1 cellular context compared by ENCODE assay signal in the genomic region with DNA sequence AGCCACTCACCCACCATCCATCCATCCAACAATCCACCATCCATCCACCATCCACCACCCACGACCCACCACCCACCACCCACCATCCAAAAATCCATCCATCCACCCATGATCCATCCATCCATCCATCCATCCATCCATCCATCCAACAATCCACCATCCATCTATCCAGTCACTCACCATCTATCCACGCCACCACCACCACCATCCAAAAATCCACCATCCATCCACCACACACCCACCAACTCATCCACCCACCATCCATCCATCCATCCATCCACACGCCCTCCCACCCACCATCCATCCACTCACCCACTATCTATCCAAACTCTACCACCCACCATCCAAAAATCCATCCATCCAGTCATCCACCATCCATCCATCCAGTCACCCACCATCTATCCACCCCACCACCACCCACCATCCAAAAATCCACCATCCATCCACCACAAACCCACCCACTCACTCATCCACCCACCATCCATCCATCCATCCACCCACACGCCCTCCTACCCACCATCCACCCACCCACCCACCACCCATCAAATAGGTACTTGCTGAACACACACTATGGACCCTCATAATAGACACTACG.
TF ChIP-seq lines count a peak whose summit lies in the region.

No MANE protein-coding gene starts in this region.

TF ChIP-seq in K562, 482 proteins besides CTCF, POLR2A, EP300 and RAD21:
- TF ChIP-seq SUPT5H (IDR thresholded peaks at IDR 0.05) (peak; percentile 36; the same call in 1 of the 2 replicates), ELF4 (CRISPR knock-in tag; IDR thresholded peaks at IDR 0.05) (0 out of 2 replicates have a peak, but pooled peaks have one; percentile 38), ZEB2 (IDR thresholded peaks at IDR 0.05) (no peak), TAF15 (IDR thresholded peaks at IDR 0.05; ENCODE audit: low read depth, low read length) (no peak), STAG1 (CRISPR knock-in tag; IDR thresholded peaks at IDR 0.05; ENCODE audit: borderline replicate concordance) (no peak), POLR2B (IDR thresholded peaks at IDR 0.05; ENCODE audit: low read depth, partially characterized antibody) (peak; percentile 24), EGR1 (conservative IDR thresholded peaks at IDR 0.05) (peak; percentile 70)
- TF ChIP-seq, protein P1, sequence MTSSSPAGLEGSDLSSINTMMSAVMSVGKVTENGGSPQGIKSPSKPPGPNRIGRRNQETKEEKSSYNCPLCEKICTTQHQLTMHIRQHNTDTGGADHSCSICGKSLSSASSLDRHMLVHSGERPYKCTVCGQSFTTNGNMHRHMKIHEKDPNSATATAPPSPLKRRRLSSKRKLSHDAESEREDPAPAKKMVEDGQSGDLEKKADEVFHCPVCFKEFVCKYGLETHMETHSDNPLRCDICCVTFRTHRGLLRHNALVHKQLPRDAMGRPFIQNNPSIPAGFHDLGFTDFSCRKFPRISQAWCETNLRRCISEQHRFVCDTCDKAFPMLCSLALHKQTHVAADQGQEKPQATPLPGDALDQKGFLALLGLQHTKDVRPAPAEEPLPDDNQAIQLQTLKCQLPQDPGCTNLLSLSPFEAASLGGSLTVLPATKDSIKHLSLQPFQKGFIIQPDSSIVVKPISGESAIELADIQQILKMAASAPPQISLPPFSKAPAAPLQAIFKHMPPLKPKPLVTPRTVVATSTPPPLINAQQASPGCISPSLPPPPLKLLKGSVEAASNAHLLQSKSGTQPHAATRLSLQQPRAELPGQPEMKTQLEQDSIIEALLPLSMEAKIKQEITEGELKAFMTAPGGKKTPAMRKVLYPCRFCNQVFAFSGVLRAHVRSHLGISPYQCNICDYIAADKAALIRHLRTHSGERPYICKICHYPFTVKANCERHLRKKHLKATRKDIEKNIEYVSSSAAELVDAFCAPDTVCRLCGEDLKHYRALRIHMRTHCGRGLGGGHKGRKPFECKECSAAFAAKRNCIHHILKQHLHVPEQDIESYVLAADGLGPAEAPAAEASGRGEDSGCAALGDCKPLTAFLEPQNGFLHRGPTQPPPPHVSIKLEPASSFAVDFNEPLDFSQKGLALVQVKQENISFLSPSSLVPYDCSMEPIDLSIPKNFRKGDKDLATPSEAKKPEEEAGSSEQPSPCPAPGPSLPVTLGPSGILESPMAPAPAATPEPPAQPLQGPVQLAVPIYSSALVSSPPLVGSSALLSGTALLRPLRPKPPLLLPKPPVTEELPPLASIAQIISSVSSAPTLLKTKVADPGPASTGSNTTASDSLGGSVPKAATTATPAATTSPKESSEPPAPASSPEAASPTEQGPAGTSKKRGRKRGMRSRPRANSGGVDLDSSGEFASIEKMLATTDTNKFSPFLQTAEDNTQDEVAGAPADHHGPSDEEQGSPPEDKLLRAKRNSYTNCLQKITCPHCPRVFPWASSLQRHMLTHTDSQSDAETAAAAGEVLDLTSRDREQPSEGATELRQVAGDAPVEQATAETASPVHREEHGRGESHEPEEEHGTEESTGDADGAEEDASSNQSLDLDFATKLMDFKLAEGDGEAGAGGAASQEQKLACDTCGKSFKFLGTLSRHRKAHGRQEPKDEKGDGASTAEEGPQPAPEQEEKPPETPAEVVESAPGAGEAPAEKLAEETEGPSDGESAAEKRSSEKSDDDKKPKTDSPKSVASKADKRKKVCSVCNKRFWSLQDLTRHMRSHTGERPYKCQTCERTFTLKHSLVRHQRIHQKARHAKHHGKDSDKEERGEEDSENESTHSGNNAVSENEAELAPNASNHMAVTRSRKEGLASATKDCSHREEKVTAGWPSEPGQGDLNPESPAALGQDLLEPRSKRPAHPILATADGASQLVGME (CRISPR knock-in tag; IDR thresholded peaks at IDR 0.05): no peak
